ENCODE assay signal across 10 cellular contexts in genomic region chr19:34580055-34580336, GRCh38.
"Had no signal": no experiment of that assay in that cellular context is flagged by ENCODE, and none has a peak within 500 bp of the region (broad histone marks: within the 10 kb centered on the region; RNA-seq: fewer than 3 reads in every experiment).

No MANE protein-coding gene starts in this region.

- ATAC-seq: HCT116, HepG2 had no signal

- H3K27ac Mint-ChIP-seq: IgD-negative memory B cell had no signal

- H3K9me3 ChIP-seq: HAP-1 had no signal

- H3K36me3 ChIP-seq: HAP-1 had no signal

- H3K36me3 Mint-ChIP-seq: IgD-negative memory B cell had no signal

- H3K27ac ChIP-seq: GM23248, HL-60, KMS-11 had no signal

- H3K4me1 Mint-ChIP-seq: IgD-negative memory B cell had no signal

- DNase-seq: GM23248, GOT3, H7, KBM-7 had no signal

- H3K4me3 Mint-ChIP-seq: IgD-negative memory B cell had no signal

- H3K4me1 ChIP-seq: HAP-1 had no signal

- H3K4me3 ChIP-seq: GM23248, HAP-1 had no signal
